Comparison of ENCODE assay signal across 14 cellular contexts in genomic region chr12:131642101-131642540, GRCh38.
A peak's percentile ranks its signal among the peaks of the same experiment; 100 is the strongest.
DNase-seq lines count a peak whose midpoint lies in the region; ATAC-seq and TF ChIP-seq lines count a peak whose summit lies in the region.
"Had no signal": no experiment of that assay in that cellular context is flagged by ENCODE, and none has a peak within 500 bp of the region (broad histone marks: within the 10 kb centered on the region; RNA-seq: fewer than 3 reads in every experiment).

No MANE protein-coding gene starts in this region.

- intact Hi-C loops in thyroid gland (cut with DNase I), result no loop called here

- no peaks in the 10 kb centered on the region for H3K36me3 Mint-ChIP-seq in activated T-cell treated with anti-CD3 and anti-CD28 coated beads, Interleukin-2, amount 50 U/mL, for 72 hours (ENCODE audit: insufficient read depth in 2 of 2)
- H3K36me3 Mint-ChIP-seq in activated T-cell treated with anti-CD3 and anti-CD28 coated beads, Interleukin-2, amount 50 U/mL, for 24 hours (ENCODE audit: low read depth), result no peaks in the 10 kb centered on the region
- no peaks in the 10 kb centered on the region for H3K36me3 Mint-ChIP-seq in stimulated activated naive B cell treated with anti-CD40 and anti-IgM and Interleukin-4, amounts not matched to agents 10 μg/mL and 1 μg/mL and 100 μg/mL, for 72 hours

- H3K27ac Mint-ChIP-seq in activated T-cell treated with anti-CD3 and anti-CD28 coated beads, Interleukin-2, amount 50 U/mL, for 72 hours, result no peak overlapping the region
- H3K27ac Mint-ChIP-seq in activated T-cell treated with anti-CD3 and anti-CD28 coated beads, Interleukin-2, amount 50 U/mL, for 24 hours, result no peak overlapping the region
- no peak overlapping the region for H3K27ac Mint-ChIP-seq in stimulated activated naive B cell treated with anti-CD40 and anti-IgM and Interleukin-4, amounts not matched to agents 10 μg/mL and 1 μg/mL and 100 μg/mL, for 72 hours
- H3K27ac Mint-ChIP-seq: activated CD4-positive, alpha-beta T cell treated with anti-CD3 and anti-CD28 coated beads, Interleukin-2, amount 10 ng/mL, durations not matched to agents 24 days and 14 days had no signal

- POLR2A ChIA-PET in HEK293T (lab: Yijun Ruan, JAX), result no interaction called here

- H3K4me1 Mint-ChIP-seq in activated T-cell treated with anti-CD3 and anti-CD28 coated beads, Interleukin-2, amount 50 U/mL, for 72 hours (ENCODE audit: low read depth), result no peaks in the 10 kb centered on the region
- H3K4me1 Mint-ChIP-seq in activated T-cell treated with anti-CD3 and anti-CD28 coated beads, Interleukin-2, amount 50 U/mL, for 24 hours (ENCODE audit: low read depth), result no peaks in the 10 kb centered on the region
- H3K4me1 Mint-ChIP-seq in stimulated activated naive B cell treated with anti-CD40 and anti-IgM and Interleukin-4, amounts not matched to agents 10 μg/mL and 1 μg/mL and 100 μg/mL, for 72 hours, result peaks cover 1 to 5% of the 10 kb centered on the region in 2 donors
- H3K4me1 Mint-ChIP-seq: activated CD4-positive, alpha-beta T cell treated with anti-CD3 and anti-CD28 coated beads, Interleukin-2, amount 10 ng/mL, durations not matched to agents 24 days and 14 days had no signal

- no peaks in the 10 kb centered on the region for H3K9me3 ChIP-seq in thyroid gland
- H3K9me3 ChIP-seq: vagina had no signal

- no peaks in the 10 kb centered on the region for H3K27me3 ChIP-seq in thyroid gland
- H3K27me3 ChIP-seq: vagina had no signal

- 71 to 80% methylated on average over 5 to 8 of the region's 8 CpGs for WGBS in thyroid gland, 2 donors

- H3K4me1 ChIP-seq in thyroid gland, result no peaks in the 10 kb centered on the region
- H3K4me1 ChIP-seq: vagina had no signal

- no peaks in the 10 kb centered on the region for H3K9me3 Mint-ChIP-seq in activated T-cell treated with anti-CD3 and anti-CD28 coated beads, Interleukin-2, amount 50 U/mL, for 72 hours
- no peaks in the 10 kb centered on the region for H3K9me3 Mint-ChIP-seq in activated T-cell treated with anti-CD3 and anti-CD28 coated beads, Interleukin-2, amount 50 U/mL, for 24 hours
- peaks cover 0 to 3% of the 10 kb centered on the region in 2 donors for H3K9me3 Mint-ChIP-seq in stimulated activated naive B cell treated with anti-CD40 and anti-IgM and Interleukin-4, amounts not matched to agents 10 μg/mL and 1 μg/mL and 100 μg/mL, for 72 hours
- H3K9me3 Mint-ChIP-seq: activated CD4-positive, alpha-beta T cell treated with anti-CD3 and anti-CD28 coated beads, Interleukin-2, amount 10 ng/mL, durations not matched to agents 24 days and 14 days had no signal

- H3K36me3 ChIP-seq in thyroid gland, result no peaks in the 10 kb centered on the region
- H3K36me3 ChIP-seq: vagina had no signal

- no peak overlapping the region for H3K4me3 ChIP-seq in thyroid gland (replicated peaks in 1 of 3)
- H3K4me3 ChIP-seq: vagina had no signal

- H3K27me3 Mint-ChIP-seq in activated T-cell treated with anti-CD3 and anti-CD28 coated beads, Interleukin-2, amount 50 U/mL, for 72 hours (ENCODE audit: low read depth), result peaks cover 19% of the 10 kb centered on the region
- peaks cover 11% of the 10 kb centered on the region for H3K27me3 Mint-ChIP-seq in activated T-cell treated with anti-CD3 and anti-CD28 coated beads, Interleukin-2, amount 50 U/mL, for 24 hours
- H3K27me3 Mint-ChIP-seq in stimulated activated naive B cell treated with anti-CD40 and anti-IgM and Interleukin-4, amounts not matched to agents 10 μg/mL and 1 μg/mL and 100 μg/mL, for 72 hours, result peaks cover 25 to 37% of the 10 kb centered on the region in 2 donors

- no peak for TF ChIP-seq POLR2A in thyroid gland (IDR thresholded peaks at IDR 0.05)

- H3K4me3 Mint-ChIP-seq in activated T-cell treated with anti-CD3 and anti-CD28 coated beads, Interleukin-2, amount 50 U/mL, for 72 hours, result no peak overlapping the region
- H3K4me3 Mint-ChIP-seq in activated T-cell treated with anti-CD3 and anti-CD28 coated beads, Interleukin-2, amount 50 U/mL, for 24 hours, result no peak overlapping the region
- no peak overlapping the region for H3K4me3 Mint-ChIP-seq in stimulated activated naive B cell treated with anti-CD40 and anti-IgM and Interleukin-4, amounts not matched to agents 10 μg/mL and 1 μg/mL and 100 μg/mL, for 72 hours
- H3K4me3 Mint-ChIP-seq: activated CD4-positive, alpha-beta T cell treated with anti-CD3 and anti-CD28 coated beads, Interleukin-2, amount 10 ng/mL, durations not matched to agents 24 days and 14 days had no signal

- no peak for TF ChIP-seq CTCF in thyroid gland (IDR thresholded peaks at IDR 0.05)

- CTCF ChIA-PET in HEK293T (lab: Yijun Ruan, JAX), result no interaction called here

- peak; percentile 24 to 50 for ATAC-seq in activated T-cell treated with anti-CD3 and anti-CD28 coated beads, Interleukin-2, amount 50 U/mL, for 72 hours (replicated peaks in 1 of 2)
- peak; percentile 58 for ATAC-seq in stimulated activated naive B cell treated with anti-CD40 and anti-IgM and Interleukin-4, amounts not matched to agents 10 μg/mL and 1 μg/mL and 100 μg/mL, for 72 hours (replicated peaks)
- ATAC-seq in GM18873 (IDR thresholded peaks at IDR 0.05; ENCODE audit: low FRiP score, unreplicated experiment), result no peak

- no peak overlapping the region for H3K27ac ChIP-seq in thyroid gland
- H3K27ac ChIP-seq: vagina had no signal

- DNase-seq in activated T-cell treated with anti-CD3 and anti-CD28 coated beads, Interleukin-2, amount 50 U/mL, for 72 hours, result no peak
- no peak for DNase-seq in activated T-cell treated with anti-CD3 and anti-CD28 coated beads, Interleukin-2, amount 50 U/mL, for 24 hours
- DNase-seq in HEK293T (ENCODE audit: extremely low spot score) (peak; percentile 27), SW480 (ENCODE audit: low spot score) (peak; percentile 29), NCI-H510A treated with DMSO at 0.1 percent for 48 hours (lab: John Stamatoyannopoulos, UW) (no peak), thyroid gland (no peak)
- DNase-seq in stimulated activated naive B cell treated with anti-CD40 and anti-IgM and Interleukin-4, amounts not matched to agents 10 μg/mL and 1 μg/mL and 100 μg/mL, for 72 hours, result no peak
- DNase-seq: activated CD4-positive, alpha-beta T cell treated with anti-CD3 and anti-CD28 coated beads, Interleukin-2, amount 10 ng/mL, durations not matched to agents 24 days and 14 days; activated gamma-delta T cell; effector CD8-positive, alpha-beta T cell; SHP77 treated with DMSO at 0.1 percent for 48 hours; stimulated activated CD8-positive, alpha-beta memory T cell treated with anti-CD3 and anti-CD28 coated beads, Interleukin-4, amount 100 ng/mL, for 48 hours had no signal

TF ChIP-seq in HEK293T, 16 proteins besides CTCF, POLR2A, EP300 and RAD21:
- no peak for TF ChIP-seq BHLHE40 (IDR thresholded peaks at IDR 0.05; ENCODE audit: borderline replicate concordance)
- peak; percentile 57 for TF ChIP-seq L3MBTL2 (conservative IDR thresholded peaks at IDR 0.05)
- no peak for TF ChIP-seq FOXA1 (IDR thresholded peaks at IDR 0.05)

Comparison
In these comparisons a context has a peak if more than half of its experiments do, and no peak if none do; other contexts are left out.
1. DNase-seq: peak in HEK293T (single experiment) and SW480 (single experiment); none in activated T-cell treated with anti-CD3 and anti-CD28 coated beads, Interleukin-2, amount 50 U/mL, for 72 hours (0 of 2), activated T-cell treated with anti-CD3 and anti-CD28 coated beads, Interleukin-2, amount 50 U/mL, for 24 hours (single experiment), stimulated activated naive B cell treated with anti-CD40 and anti-IgM and Interleukin-4, amounts not matched to agents 10 μg/mL and 1 μg/mL and 100 μg/mL, for 72 hours (single experiment), NCI-H510A treated with DMSO at 0.1 percent for 48 hours (single experiment) and thyroid gland (0 of 2).